ENCODE assay signal across 11 cellular contexts in genomic region chr3:195931582-195932273, GRCh38.
"Had no signal": no experiment of that assay in that cellular context is flagged by ENCODE, and none has a peak within 500 bp of the region (broad histone marks: within the 10 kb centered on the region; RNA-seq: fewer than 3 reads in every experiment).

No MANE protein-coding gene starts in this region.

- H3K36me3 ChIP-seq: esophagus muscularis mucosa, transverse colon had no signal

- H3K4me3 ChIP-seq: esophagus muscularis mucosa, transverse colon had no signal

- H3K9me3 ChIP-seq: esophagus muscularis mucosa, transverse colon had no signal

- FAIRE-seq: astrocyte had no signal

- DNase-seq: activated CD4-positive, alpha-beta T cell treated with anti-CD3 and anti-CD28 coated beads, Interleukin-2, amount 50 U/mL, for 1 hour; activated CD4-positive, CD25-positive, alpha-beta regulatory T cell; activated naive CD4-positive, alpha-beta T cell treated with anti-CD3 and anti-CD28 coated beads, Interleukin-2, amount 50 U/mL, for 16 hours; activated T-cell treated with anti-CD3 and anti-CD28 coated beads for 4 hours; glutamatergic neuron; kidney glomerular epithelial cell; occipital lobe; stimulated activated CD4-positive, alpha-beta T cell treated with anti-CD3 and anti-CD28 coated beads, Interleukin-12 subunit alpha, Interleukin-12 subunit beta, amount 100 ng/mL, for 4 hours; transverse colon had no signal

- H3K4me1 ChIP-seq: esophagus muscularis mucosa had no signal

- H3K27me3 ChIP-seq: transverse colon had no signal

- H3K27ac ChIP-seq: esophagus muscularis mucosa had no signal
